In genomic region chr16:81442909-81443687, GRCh38 we compare ENCODE assay signal across 10 cellular contexts. TPM values are rescaled to one million over a fixed set of nuclear protein-coding genes. Genes with fewer than 3 reads are reported as not detected.
DNase-seq lines count a peak whose midpoint lies in the region; ATAC-seq, FAIRE-seq and TF ChIP-seq lines count a peak whose summit lies in the region.
"Had no signal": no experiment of that assay in that cellular context is flagged by ENCODE, and none has a peak within 500 bp of the region (broad histone marks: within the 10 kb centered on the region; RNA-seq: fewer than 3 reads in every experiment).

No MANE protein-coding gene starts in this region.

- H3K4me1 ChIP-seq in lower lobe of right lung (peaks cover 17% of the 10 kb centered on the region), tibial nerve (peaks cover 0 to 36% (median 12%) of the 10 kb centered on the region in 4 donors)

- no peak for TF ChIP-seq POLR2A in tibial nerve (IDR thresholded peaks at IDR 0.05)

- WGBS in tibial nerve, 2 donors, result 70 to 73% methylated on average over 9 of the region's 9 CpGs

- CTCF ChIA-PET in activated naive CD4-positive, alpha-beta T cell treated with anti-CD3 and anti-CD28 coated beads for 36 hours (lab: Charles Lee), result interaction anchor here (1.1 to 1.6 kb wide), 2 partner anchors 12 to 36 kb away, joined by 3 read pairs; no protein-coding TSS in a partner anchor

- peaks cover 20% of the 10 kb centered on the region for H3K4me1 Mint-ChIP-seq in activated naive CD4-positive, alpha-beta T cell treated with anti-CD3 and anti-CD28 coated beads for 36 hours (ENCODE audit: low read depth)
- peaks cover 25% of the 10 kb centered on the region for H3K4me1 Mint-ChIP-seq in activated naive CD8-positive, alpha-beta T cell treated with anti-CD3 and anti-CD28 coated beads for 36 hours

- DNase-seq in activated naive CD4-positive, alpha-beta T cell treated with anti-CD3 and anti-CD28 coated beads for 36 hours, result no peak
- DNase-seq in activated naive CD4-positive, alpha-beta T cell treated with anti-CD3 and anti-CD28 coated beads, Interleukin-2, amount 50 U/mL, for 16 hours, result no peak
- no peak for DNase-seq in activated naive CD8-positive, alpha-beta T cell treated with anti-CD3 and anti-CD28 coated beads for 36 hours
- DNase-seq in lower lobe of right lung (no peak), tibial nerve (ENCODE audit: low spot score in 2 of 2) (no peak), frontal cortex (ENCODE audit: low spot score in 2 of 2) (no peak), putamen (ENCODE audit: low spot score) (no peak)

- no peak for FAIRE-seq in frontal cortex (lab: Jason Lieb, UNC)
- FAIRE-seq: endometrium, islet of Langerhans had no signal

- TF ChIP-seq CTCF in lower lobe of right lung (IDR thresholded peaks at IDR 0.05), result no peak
- TF ChIP-seq CTCF in tibial nerve (IDR thresholded peaks at IDR 0.05), result no peak

- no peak for ATAC-seq in lower lobe of right lung
- ATAC-seq in GM21529 (IDR thresholded peaks at IDR 0.05; ENCODE audit: unreplicated experiment), result no peak

- H3K36me3 ChIP-seq in lower lobe of right lung (no peaks in the 10 kb centered on the region), tibial nerve (no peaks in the 10 kb centered on the region)

- no peaks in the 10 kb centered on the region for H3K9me3 Mint-ChIP-seq in activated naive CD4-positive, alpha-beta T cell treated with anti-CD3 and anti-CD28 coated beads for 36 hours
- no peaks in the 10 kb centered on the region for H3K9me3 Mint-ChIP-seq in activated naive CD8-positive, alpha-beta T cell treated with anti-CD3 and anti-CD28 coated beads for 36 hours

- H3K4me3 Mint-ChIP-seq in activated naive CD4-positive, alpha-beta T cell treated with anti-CD3 and anti-CD28 coated beads for 36 hours, result peak overlapping the region; percentile 71
- H3K4me3 Mint-ChIP-seq in activated naive CD8-positive, alpha-beta T cell treated with anti-CD3 and anti-CD28 coated beads for 36 hours, result peak overlapping the region; percentile 67

- no peak overlapping the region for H3K27ac Mint-ChIP-seq in activated naive CD4-positive, alpha-beta T cell treated with anti-CD3 and anti-CD28 coated beads for 36 hours
- peak overlapping the region; percentile 63 for H3K27ac Mint-ChIP-seq in activated naive CD8-positive, alpha-beta T cell treated with anti-CD3 and anti-CD28 coated beads for 36 hours

- H3K27me3 ChIP-seq in lower lobe of right lung (ENCODE audit: low read depth) (no peaks in the 10 kb centered on the region), tibial nerve (no peaks in the 10 kb centered on the region)

- H3K27ac ChIP-seq in lower lobe of right lung, result peak overlapping the region; percentile 76
- peak overlapping the region; percentile 84 to 95 (median 88) for H3K27ac ChIP-seq in tibial nerve

- no peak for TF ChIP-seq EP300 in tibial nerve (IDR thresholded peaks at IDR 0.05)

- intact Hi-C loops in activated naive CD4-positive, alpha-beta T cell treated with anti-CD3 and anti-CD28 coated beads for 36 hours (cut with micrococcal nuclease), result loop anchor here (10.0 kb wide), 1 partner anchor 438 kb away; the partner anchor contains the start of genes CENPN and CMC2
- intact Hi-C loops in lower lobe of right lung (cut with DNase I), result no loop called here

- no peaks in the 10 kb centered on the region for H3K36me3 Mint-ChIP-seq in activated naive CD4-positive, alpha-beta T cell treated with anti-CD3 and anti-CD28 coated beads for 36 hours (ENCODE audit: low read depth)
- peaks cover 5% of the 10 kb centered on the region for H3K36me3 Mint-ChIP-seq in activated naive CD8-positive, alpha-beta T cell treated with anti-CD3 and anti-CD28 coated beads for 36 hours

- peaks cover 3% of the 10 kb centered on the region for H3K27me3 Mint-ChIP-seq in activated naive CD4-positive, alpha-beta T cell treated with anti-CD3 and anti-CD28 coated beads for 36 hours (ENCODE audit: low read depth)
- H3K27me3 Mint-ChIP-seq in activated naive CD8-positive, alpha-beta T cell treated with anti-CD3 and anti-CD28 coated beads for 36 hours, result no peaks in the 10 kb centered on the region

- H3K9me3 ChIP-seq in lower lobe of right lung (no peaks in the 10 kb centered on the region), tibial nerve (no peaks in the 10 kb centered on the region)

- H3K4me3 ChIP-seq in lower lobe of right lung (no peak overlapping the region), tibial nerve (peak overlapping the region in 1 of 4 donors; percentile 74)

RNA-seq across cellular contexts. Expression of gene CMIP, which starts 1.5 kb away (rescaled TPM):
- 10 to 100 TPM; 28.6 to 28.8 TPM for total RNA-seq in activated naive CD4-positive, alpha-beta T cell treated with anti-CD3 and anti-CD28 coated beads for 36 hours
- 10 to 100 TPM; 28.1 to 29.7 TPM for total RNA-seq in activated naive CD8-positive, alpha-beta T cell treated with anti-CD3 and anti-CD28 coated beads for 36 hours
- total RNA-seq in lower lobe of right lung (77.4 TPM), tibial nerve (10 to 100 TPM; 28.2 to 48.8 (median 31.8) TPM), frontal cortex (18.8 TPM)
